In the genomic region with DNA sequence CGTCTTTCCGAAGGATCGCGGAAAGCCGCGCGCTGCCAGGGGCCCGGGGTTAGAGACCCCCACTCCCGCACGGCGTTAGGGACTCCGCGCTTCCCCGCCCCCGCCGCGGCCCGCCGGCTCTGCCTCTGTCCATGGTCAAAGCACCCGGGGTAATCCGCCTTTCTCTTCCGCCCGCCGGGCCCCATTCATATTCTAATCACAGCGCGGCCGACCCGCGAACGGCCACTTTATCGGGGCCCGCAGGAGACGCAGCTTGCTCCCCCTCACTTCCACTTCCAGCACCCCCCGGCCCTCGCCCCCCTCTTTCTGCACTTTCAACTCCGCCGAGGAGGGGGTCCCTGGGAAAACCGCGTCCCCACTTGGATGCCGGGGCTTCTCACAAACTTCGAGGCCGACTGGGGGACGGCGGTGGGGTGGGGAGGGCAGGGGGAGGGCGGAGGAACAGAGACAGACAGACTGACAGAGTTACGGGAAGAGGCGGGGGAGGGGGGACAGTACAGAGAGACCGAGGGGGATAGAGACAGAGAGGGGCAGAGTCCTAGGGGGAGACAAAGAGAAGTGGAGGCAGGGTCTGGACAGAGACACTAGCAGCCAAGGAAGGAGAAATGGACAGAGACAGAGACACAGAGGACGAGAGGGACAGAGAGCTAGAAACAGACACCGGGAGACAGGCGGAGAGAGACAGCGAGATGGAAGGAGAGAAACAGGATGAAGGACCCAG, we compare ENCODE assay signal across 11 cellular contexts. TPM values are rescaled to one million over a fixed set of nuclear protein-coding genes. Genes with fewer than 3 reads are reported as not detected.
DNase-seq lines count a peak whose midpoint lies in the region; ATAC-seq, FAIRE-seq and TF ChIP-seq lines count a peak whose summit lies in the region.
"Had no signal": no experiment of that assay in that cellular context is flagged by ENCODE, and none has a peak within 500 bp of the region (broad histone marks: within the 10 kb centered on the region; RNA-seq: fewer than 3 reads in every experiment).

No MANE protein-coding gene starts in this region.

- no peaks in the 10 kb centered on the region for H3K9me3 ChIP-seq in NT2/D1 (ENCODE audit: insufficient read depth, low read length)
- no peaks in the 10 kb centered on the region for H3K9me3 ChIP-seq in pancreas

- peaks cover 11% of the 10 kb centered on the region for H3K4me1 ChIP-seq in NT2/D1 (ENCODE audit: insufficient read depth, insufficient read length)
- no peaks in the 10 kb centered on the region for H3K4me1 ChIP-seq in foreskin keratinocyte
- H3K4me1 ChIP-seq in pancreas: peaks cover 0 to 15% (median 10%) of the 10 kb centered on the region in 3 donors

- intact Hi-C loops in pancreas (cut with DNase I): no loop called here

- H3K4me3 ChIP-seq in NT2/D1 (ENCODE audit: insufficient read length, low read depth) (peak overlapping the region; percentile 20), pancreas (peak overlapping the region in 1 of 4 donors; percentile 32)
- H3K4me3 ChIP-seq: lung had no signal

- no peak for FAIRE-seq in pancreas (lab: Jason Lieb, UNC)

- H3K36me3 ChIP-seq in NT2/D1 (ENCODE audit: insufficient read depth, insufficient read length, low read length) (no peaks in the 10 kb centered on the region), pancreas (no peaks in the 10 kb centered on the region)

- ATAC-seq in foreskin keratinocyte (peak; percentile 28), pancreas (peak in 3 of 4 donors; percentile 65 to 82 (median 69)), HG03460 (IDR thresholded peaks at IDR 0.05; ENCODE audit: unreplicated experiment) (no peak), HG03280 (IDR thresholded peaks at IDR 0.05; ENCODE audit: unreplicated experiment) (no peak)

- no peak overlapping the region for H3K27ac ChIP-seq in foreskin keratinocyte
- H3K27ac ChIP-seq in pancreas: no peak overlapping the region
- H3K27ac ChIP-seq: SK-N-MC had no signal

- no peak for TF ChIP-seq CTCF in foreskin keratinocyte (conservative IDR thresholded peaks at IDR 0.05)
- TF ChIP-seq CTCF in pancreas (IDR thresholded peaks at IDR 0.05): no peak

- 2 to 3% methylated on average over 38 to 52 of the region's 52 CpGs for WGBS in pancreas, 2 donors

- H3K27me3 ChIP-seq in NT2/D1 (ENCODE audit: insufficient read depth, insufficient read length): peaks cover 93% of the 10 kb centered on the region
- H3K27me3 ChIP-seq in foreskin keratinocyte: peaks cover 98% of the 10 kb centered on the region
- peaks cover 0 to 48% (median 11%) of the 10 kb centered on the region in 4 donors for H3K27me3 ChIP-seq in pancreas

- peak overlapping the region; percentile 5 for H3K9ac ChIP-seq in NT2/D1 (ENCODE audit: insufficient read length, low read depth)

- DNase-seq in GM03348 (ENCODE audit: low spot score) (peak; percentile 71), NT2/D1 (ENCODE audit: low read depth, low spot score) (no peak), foreskin keratinocyte (no peak), pancreas (peak in 3 of 6 donors; percentile 22 to 72 (median 65)), GM19238 (ENCODE audit: insufficient read length, low spot score) (no peak), NCI-H2196 (lab: John Stamatoyannopoulos, UW; ENCODE audit: unreplicated experiment) (no peak)
- DNase-seq: amniotic stem cell had no signal

RNA-seq across cellular contexts. Expression of a gene that starts 1.1 kb away (rescaled TPM):
- total RNA-seq in foreskin keratinocyte: not detected in 2 replicates
- not detected in 2 replicates for polyA plus RNA-seq in foreskin keratinocyte
- total RNA-seq in pancreas: under 1 TPM in 5 of 6 donors, not detected in 1; 0.06 to 0.51 (median 0.12) TPM
- under 1 TPM; 0.05 to 0.08 TPM for polyA plus RNA-seq in pancreas
- total RNA-seq: lung had no signal
- polyA plus RNA-seq: lung had no signal

Comparison
In these comparisons a context has a peak if more than half of its experiments do, and no peak if none do; other contexts are left out.
1. ATAC-seq: peak in foreskin keratinocyte (single experiment) and pancreas (3 of 4); none in HG03460 (single experiment) and HG03280 (single experiment).